8 cellular contexts compared by ENCODE assay signal in genomic region chr7:149714081-149714909, GRCh38. TPM values are rescaled to one million over a fixed set of nuclear protein-coding genes. Genes with fewer than 3 reads are reported as not detected.
DNase-seq lines count a peak whose midpoint lies in the region; ATAC-seq lines count a peak whose summit lies in the region.

No MANE protein-coding gene starts in this region.

- peak overlapping the region; percentile 80 for H3K4me3 Mint-ChIP-seq in activated T-cell treated with anti-CD3 and anti-CD28 coated beads, Interleukin-2, amount 50 U/mL, for 4 hours

- peaks cover 13% of the 10 kb centered on the region for H3K9me3 Mint-ChIP-seq in activated T-cell treated with anti-CD3 and anti-CD28 coated beads, Interleukin-2, amount 50 U/mL, for 4 hours

- peaks cover 18% of the 10 kb centered on the region for H3K4me1 Mint-ChIP-seq in activated T-cell treated with anti-CD3 and anti-CD28 coated beads, Interleukin-2, amount 50 U/mL, for 4 hours (ENCODE audit: low read depth)

- ATAC-seq in GM21390 (IDR thresholded peaks at IDR 0.05; ENCODE audit: unreplicated experiment) (peak; percentile 95), esophagus mucosa (peak; percentile 94)
- ATAC-seq in activated T-cell treated with anti-CD3 and anti-CD28 coated beads, Interleukin-2, amount 50 U/mL, for 4 hours, result peak; percentile 91 to 92

- peaks cover 9% of the 10 kb centered on the region for H3K9me3 ChIP-seq in HUES48 (ENCODE audit: control insufficient read depth, insufficient read depth, low read length)
- no peaks in the 10 kb centered on the region for H3K9me3 ChIP-seq in muscle layer of colon (ENCODE audit: low read length)

- H3K27ac ChIP-seq in HUES48 (ENCODE audit: low read depth, low read length) (no peak overlapping the region), muscle layer of colon (ENCODE audit: low read depth, low read length) (peak overlapping the region; percentile 48)

- H3K9ac ChIP-seq in HUES48 (ENCODE audit: low read depth, low read length) (peak overlapping the region; percentile 42; the same call in 1 of the 2 replicates), muscle layer of colon (ENCODE audit: low read length) (peak overlapping the region; percentile 39)

- H3K36me3 Mint-ChIP-seq in activated T-cell treated with anti-CD3 and anti-CD28 coated beads, Interleukin-2, amount 50 U/mL, for 4 hours (ENCODE audit: insufficient read depth), result no peaks in the 10 kb centered on the region

- H3K27me3 Mint-ChIP-seq in activated T-cell treated with anti-CD3 and anti-CD28 coated beads, Interleukin-2, amount 50 U/mL, for 4 hours (ENCODE audit: low read depth), result no peaks in the 10 kb centered on the region

- peak overlapping the region; percentile 88 for H3K4me3 ChIP-seq in HUES48 (ENCODE audit: low read depth, low read length)
- peak overlapping the region; percentile 75 to 82 for H3K4me3 ChIP-seq in muscle layer of colon (ENCODE audit: low read depth in 1 of 2, low read length in 2 of 2)

- H3K4me1 ChIP-seq in HUES48 (ENCODE audit: control insufficient read depth, insufficient read depth, low read length), result peaks cover 5% of the 10 kb centered on the region; the same call in 1 of the 2 replicates
- peaks cover 30% of the 10 kb centered on the region for H3K4me1 ChIP-seq in muscle layer of colon (ENCODE audit: insufficient read depth, low read length)

- peaks cover 9% of the 10 kb centered on the region; the same call in 1 of the 2 replicates for H3K27me3 ChIP-seq in HUES48 (ENCODE audit: control insufficient read depth, insufficient read depth, low read length)
- no peaks in the 10 kb centered on the region for H3K27me3 ChIP-seq in muscle layer of colon (ENCODE audit: control insufficient read depth in 1 of 2, insufficient read depth in 2 of 2, low read length in 2 of 2)

- peak; percentile 78 for DNase-seq in COR-L47 (lab: John Stamatoyannopoulos, UW)
- peak; percentile 86 for DNase-seq in OCI-M1 (lab: John Stamatoyannopoulos, UW)
- DNase-seq in activated T-cell treated with anti-CD3 and anti-CD28 coated beads, Interleukin-2, amount 50 U/mL, for 4 hours, result peak; percentile 96
- DNase-seq in stimulated activated CD8-positive, alpha-beta memory T cell treated with anti-CD3 and anti-CD28 coated beads, Interleukin-4, amount 100 ng/mL, for 4 hours (ENCODE audit: low read depth in 2 of 2, low spot score in 1 of 2), result peak; percentile 88 to 89

- H3K36me3 ChIP-seq in HUES48 (ENCODE audit: control insufficient read depth, insufficient read depth, low read length) (no peaks in the 10 kb centered on the region), muscle layer of colon (ENCODE audit: insufficient read depth, low read length) (no peaks in the 10 kb centered on the region)

RNA-seq across cellular contexts. Expression of gene ZNF467, which starts 59.1 kb away (rescaled TPM):
- total RNA-seq in activated T-cell treated with anti-CD3 and anti-CD28 coated beads, Interleukin-2, amount 50 U/mL, for 4 hours, result under 1 TPM; 0.08 to 0.18 (median 0.16) TPM
- total RNA-seq in esophagus mucosa, result 3.6 TPM
